ENCODE assay signal across 1 cellular context in the genomic region with DNA sequence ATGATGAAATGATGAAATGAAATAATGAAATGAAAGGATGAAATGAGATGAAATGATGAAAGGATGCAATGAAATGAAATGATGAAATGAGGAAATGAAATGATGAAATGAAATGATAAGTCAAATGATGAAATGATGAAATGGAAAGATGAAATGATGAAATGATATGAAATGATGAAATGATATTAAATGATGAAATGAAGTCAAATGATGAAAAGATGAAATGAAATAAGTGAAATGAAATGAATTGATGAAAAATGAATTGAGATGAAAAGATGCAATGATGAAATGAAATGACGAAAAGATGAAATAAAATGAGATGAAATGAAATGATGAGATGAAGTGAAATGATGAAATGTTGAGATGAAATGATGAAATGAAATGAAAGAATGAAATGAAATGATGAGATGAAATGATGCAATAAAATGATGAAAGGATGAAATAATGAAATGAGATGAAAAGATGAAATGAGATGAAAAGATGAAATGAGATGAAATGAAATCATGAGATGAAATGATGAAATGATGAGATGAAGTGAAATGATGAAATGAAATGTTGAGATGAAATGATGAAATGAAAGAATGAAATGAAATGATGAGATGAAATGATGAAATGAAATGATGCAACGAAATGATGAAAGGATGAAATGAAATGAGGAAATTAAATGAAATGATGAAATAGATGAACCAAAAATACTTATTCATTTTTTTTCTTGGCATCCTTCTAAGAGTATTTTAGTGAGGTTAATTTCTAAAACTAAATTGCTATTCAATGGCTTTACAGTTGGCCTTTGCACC.
TF ChIP-seq lines count a peak whose summit lies in the region.
"Not testable (repeated sequence)": the region's sequence is repeated elsewhere in the genome, so short reads cannot be mapped to it uniquely, and the experiment has no call there.

No MANE protein-coding gene starts in this region.

TF ChIP-seq in K562, 482 proteins besides CTCF, POLR2A, EP300 and RAD21 (continued from another document):
- TF ChIP-seq NR2C1 (IDR thresholded peaks at IDR 0.05) (peak; percentile 13; the same call in 1 of the 2 replicates), EP400 (IDR thresholded peaks at IDR 0.05) (peak; percentile 44; the same call in 1 of the 2 replicates), TAF9B (IDR thresholded peaks at IDR 0.05; ENCODE audit: partially characterized antibody) (peak; percentile 24), ZSCAN32 (CRISPR knock-in tag; IDR thresholded peaks at IDR 0.05) (peak; percentile 64; the same call in 1 of the 2 replicates), BCOR (IDR thresholded peaks at IDR 0.05) (0 out of 2 replicates have a peak, but pooled peaks have one; percentile 62)
- TF ChIP-seq NR2C1 (tag; IDR thresholded peaks at IDR 0.05), result not testable (repeated sequence)
- TF ChIP-seq, protein P1, sequence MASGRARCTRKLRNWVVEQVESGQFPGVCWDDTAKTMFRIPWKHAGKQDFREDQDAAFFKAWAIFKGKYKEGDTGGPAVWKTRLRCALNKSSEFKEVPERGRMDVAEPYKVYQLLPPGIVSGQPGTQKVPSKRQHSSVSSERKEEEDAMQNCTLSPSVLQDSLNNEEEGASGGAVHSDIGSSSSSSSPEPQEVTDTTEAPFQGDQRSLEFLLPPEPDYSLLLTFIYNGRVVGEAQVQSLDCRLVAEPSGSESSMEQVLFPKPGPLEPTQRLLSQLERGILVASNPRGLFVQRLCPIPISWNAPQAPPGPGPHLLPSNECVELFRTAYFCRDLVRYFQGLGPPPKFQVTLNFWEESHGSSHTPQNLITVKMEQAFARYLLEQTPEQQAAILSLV (tag; IDR thresholded peaks at IDR 0.05), result peak; percentile 19
- TF ChIP-seq, protein P2, sequence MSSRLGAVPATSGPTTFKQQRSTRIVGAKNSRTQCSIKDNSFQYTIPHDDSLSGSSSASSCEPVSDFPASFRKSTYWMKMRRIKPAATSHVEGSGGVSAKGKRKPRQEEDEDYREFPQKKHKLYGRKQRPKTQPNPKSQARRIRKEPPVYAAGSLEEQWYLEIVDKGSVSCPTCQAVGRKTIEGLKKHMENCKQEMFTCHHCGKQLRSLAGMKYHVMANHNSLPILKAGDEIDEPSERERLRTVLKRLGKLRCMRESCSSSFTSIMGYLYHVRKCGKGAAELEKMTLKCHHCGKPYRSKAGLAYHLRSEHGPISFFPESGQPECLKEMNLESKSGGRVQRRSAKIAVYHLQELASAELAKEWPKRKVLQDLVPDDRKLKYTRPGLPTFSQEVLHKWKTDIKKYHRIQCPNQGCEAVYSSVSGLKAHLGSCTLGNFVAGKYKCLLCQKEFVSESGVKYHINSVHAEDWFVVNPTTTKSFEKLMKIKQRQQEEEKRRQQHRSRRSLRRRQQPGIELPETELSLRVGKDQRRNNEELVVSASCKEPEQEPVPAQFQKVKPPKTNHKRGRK (tag; IDR thresholded peaks at IDR 0.05), result peak; percentile 53; the same call in 1 of the 2 replicates
